ENCODE assay signal across 1 cellular context in the genomic region with DNA sequence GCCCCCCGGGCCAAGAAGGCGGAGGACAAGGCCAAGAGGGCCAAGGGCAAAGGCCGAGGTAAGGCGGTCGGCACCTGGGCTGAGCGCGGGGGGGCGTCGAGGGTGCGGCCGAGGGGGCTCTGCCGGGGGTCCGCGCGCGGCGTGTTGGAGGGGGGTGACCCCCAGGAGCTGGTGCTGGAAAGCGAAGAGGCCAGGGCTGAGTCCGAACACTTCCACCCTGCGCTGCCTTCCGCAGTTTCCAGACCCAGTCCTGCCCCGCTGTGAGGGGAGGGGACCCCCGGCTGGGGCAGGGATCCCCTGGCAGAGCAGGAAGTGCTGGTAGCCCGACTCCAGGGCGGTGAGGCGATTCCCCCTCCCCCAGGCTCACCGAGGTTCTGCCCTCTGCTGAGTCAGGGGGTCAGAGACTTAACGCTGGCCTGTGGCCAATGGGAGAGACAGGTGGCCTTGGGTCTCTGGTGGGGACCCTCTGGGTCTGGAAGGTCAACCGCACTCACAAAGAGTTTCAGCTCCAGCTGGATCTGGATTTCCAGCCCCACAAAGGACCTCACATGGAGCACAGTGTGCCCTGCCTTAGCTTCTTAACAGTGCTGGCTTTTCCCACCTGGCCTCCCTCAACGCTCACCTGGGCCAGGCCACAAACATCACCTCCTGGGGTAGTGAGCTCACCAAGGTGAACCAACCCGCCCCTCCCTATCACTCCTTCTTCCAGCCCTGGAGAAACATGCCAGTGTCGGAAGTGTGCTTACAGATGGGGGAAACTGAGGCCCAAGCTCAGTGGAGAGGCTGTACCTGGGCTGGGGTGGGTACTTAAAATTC.
A peak's percentile ranks its signal among the peaks of the same experiment; 100 is the strongest.
TF ChIP-seq lines count a peak whose summit lies in the region.

No MANE protein-coding gene starts in this region.

TF ChIP-seq in HepG2, 621 proteins besides CTCF, POLR2A, EP300 and RAD21 (continued from another document and continues in another):
- TF ChIP-seq ZNF710 (CRISPR knock-in tag; IDR thresholded peaks at IDR 0.05; ENCODE audit: borderline replicate concordance) (no peak), JDP2 (CRISPR knock-in tag; IDR thresholded peaks at IDR 0.05; ENCODE audit: borderline replicate concordance) (no peak), ETS1 (CRISPR knock-in tag; IDR thresholded peaks at IDR 0.05) (no peak), ZBTB39 (CRISPR knock-in tag; IDR thresholded peaks at IDR 0.05) (no peak), ZNF563 (CRISPR knock-in tag; IDR thresholded peaks at IDR 0.05) (peak; percentile 41; the same call in 1 of the 2 replicates), ZMAT3 (CRISPR knock-in tag; conservative IDR thresholded peaks at IDR 0.05) (no peak), ZNF556 (CRISPR knock-in tag; IDR thresholded peaks at IDR 0.05; ENCODE audit: borderline replicate concordance) (no peak), MAFK (conservative IDR thresholded peaks at IDR 0.05 in 1 of 2, IDR thresholded peaks at IDR 0.05 in 1 of 2; ENCODE audit: low read length in 2 of 2) (peak; percentile 13 to 33; a peak in 1 of 4 replicates), TEF (CRISPR knock-in tag; IDR thresholded peaks at IDR 0.05) (no peak), ZNF484 (CRISPR knock-in tag; IDR thresholded peaks at IDR 0.05; ENCODE audit: borderline replicate concordance, low read depth) (no peak), ZBTB20 (CRISPR knock-in tag; IDR thresholded peaks at IDR 0.05; ENCODE audit: borderline replicate concordance, low read depth) (peak; percentile 50; the same call in 1 of the 2 replicates), AHR (CRISPR knock-in tag; IDR thresholded peaks at IDR 0.05) (no peak), REL (CRISPR knock-in tag; conservative IDR thresholded peaks at IDR 0.05) (no peak), BATF2 (CRISPR knock-in tag; IDR thresholded peaks at IDR 0.05) (no peak), SP4 (CRISPR knock-in tag; IDR thresholded peaks at IDR 0.05) (no peak), KDM5A (IDR thresholded peaks at IDR 0.05; ENCODE audit: borderline replicate concordance, low read length) (no peak), ADNP (CRISPR knock-in tag; IDR thresholded peaks at IDR 0.05) (no peak), SKIL (CRISPR knock-in tag; IDR thresholded peaks at IDR 0.05; ENCODE audit: borderline replicate concordance) (no peak), ZNF772 (CRISPR knock-in tag; IDR thresholded peaks at IDR 0.05) (0 out of 2 replicates have a peak, but pooled peaks have one; percentile 71), ZFP36L2 (CRISPR knock-in tag; IDR thresholded peaks at IDR 0.05) (no peak), STAT5B (CRISPR knock-in tag; IDR thresholded peaks at IDR 0.05) (no peak), BCLAF1 (IDR thresholded peaks at IDR 0.05) (no peak), ZNF572 (CRISPR knock-in tag; IDR thresholded peaks at IDR 0.05) (peak; percentile 37; the same call in 1 of the 2 replicates), ZSCAN22 (CRISPR knock-in tag; IDR thresholded peaks at IDR 0.05) (no peak), HCFC1 (IDR thresholded peaks at IDR 0.05; ENCODE audit: low read depth, low read length) (no peak), PTBP1 (IDR thresholded peaks at IDR 0.05; ENCODE audit: low read depth, low read length, poor library complexity, severe bottlenecking) (no peak), HMGXB4 (CRISPR knock-in tag; IDR thresholded peaks at IDR 0.05; ENCODE audit: borderline replicate concordance in 1 of 2, low read depth in 1 of 2) (peak; percentile 58 to 63; a peak in 2 of 4 replicates), ZNF614 (CRISPR knock-in tag; IDR thresholded peaks at IDR 0.05; ENCODE audit: borderline replicate concordance) (no peak; the same call in 1 of the 2 replicates), ZNF615 (CRISPR knock-in tag; IDR thresholded peaks at IDR 0.05; ENCODE audit: borderline replicate concordance) (no peak)
- TF ChIP-seq, protein P1, sequence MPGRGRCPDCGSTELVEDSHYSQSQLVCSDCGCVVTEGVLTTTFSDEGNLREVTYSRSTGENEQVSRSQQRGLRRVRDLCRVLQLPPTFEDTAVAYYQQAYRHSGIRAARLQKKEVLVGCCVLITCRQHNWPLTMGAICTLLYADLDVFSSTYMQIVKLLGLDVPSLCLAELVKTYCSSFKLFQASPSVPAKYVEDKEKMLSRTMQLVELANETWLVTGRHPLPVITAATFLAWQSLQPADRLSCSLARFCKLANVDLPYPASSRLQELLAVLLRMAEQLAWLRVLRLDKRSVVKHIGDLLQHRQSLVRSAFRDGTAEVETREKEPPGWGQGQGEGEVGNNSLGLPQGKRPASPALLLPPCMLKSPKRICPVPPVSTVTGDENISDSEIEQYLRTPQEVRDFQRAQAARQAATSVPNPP (CRISPR knock-in tag; IDR thresholded peaks at IDR 0.05) = no peak
- TF ChIP-seq, protein P2, sequence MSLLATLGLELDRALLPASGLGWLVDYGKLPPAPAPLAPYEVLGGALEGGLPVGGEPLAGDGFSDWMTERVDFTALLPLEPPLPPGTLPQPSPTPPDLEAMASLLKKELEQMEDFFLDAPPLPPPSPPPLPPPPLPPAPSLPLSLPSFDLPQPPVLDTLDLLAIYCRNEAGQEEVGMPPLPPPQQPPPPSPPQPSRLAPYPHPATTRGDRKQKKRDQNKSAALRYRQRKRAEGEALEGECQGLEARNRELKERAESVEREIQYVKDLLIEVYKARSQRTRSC (CRISPR knock-in tag; IDR thresholded peaks at IDR 0.05; ENCODE audit: low read depth) = no peak
- TF ChIP-seq, protein P3, sequence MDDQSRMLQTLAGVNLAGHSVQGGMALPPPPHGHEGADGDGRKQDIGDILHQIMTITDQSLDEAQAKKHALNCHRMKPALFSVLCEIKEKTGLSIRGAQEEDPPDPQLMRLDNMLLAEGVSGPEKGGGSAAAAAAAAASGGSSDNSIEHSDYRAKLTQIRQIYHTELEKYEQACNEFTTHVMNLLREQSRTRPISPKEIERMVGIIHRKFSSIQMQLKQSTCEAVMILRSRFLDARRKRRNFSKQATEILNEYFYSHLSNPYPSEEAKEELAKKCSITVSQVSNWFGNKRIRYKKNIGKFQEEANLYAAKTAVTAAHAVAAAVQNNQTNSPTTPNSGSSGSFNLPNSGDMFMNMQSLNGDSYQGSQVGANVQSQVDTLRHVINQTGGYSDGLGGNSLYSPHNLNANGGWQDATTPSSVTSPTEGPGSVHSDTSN (CRISPR knock-in tag; IDR thresholded peaks at IDR 0.05; ENCODE audit: borderline replicate concordance) = no peak
- TF ChIP-seq, protein P4, sequence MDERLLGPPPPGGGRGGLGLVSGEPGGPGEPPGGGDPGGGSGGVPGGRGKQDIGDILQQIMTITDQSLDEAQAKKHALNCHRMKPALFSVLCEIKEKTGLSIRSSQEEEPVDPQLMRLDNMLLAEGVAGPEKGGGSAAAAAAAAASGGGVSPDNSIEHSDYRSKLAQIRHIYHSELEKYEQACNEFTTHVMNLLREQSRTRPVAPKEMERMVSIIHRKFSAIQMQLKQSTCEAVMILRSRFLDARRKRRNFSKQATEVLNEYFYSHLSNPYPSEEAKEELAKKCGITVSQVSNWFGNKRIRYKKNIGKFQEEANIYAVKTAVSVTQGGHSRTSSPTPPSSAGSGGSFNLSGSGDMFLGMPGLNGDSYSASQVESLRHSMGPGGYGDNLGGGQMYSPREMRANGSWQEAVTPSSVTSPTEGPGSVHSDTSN (CRISPR knock-in tag; IDR thresholded peaks at IDR 0.05) = no peak
